ENCODE assay signal across 8 cellular contexts in the genomic region with DNA sequence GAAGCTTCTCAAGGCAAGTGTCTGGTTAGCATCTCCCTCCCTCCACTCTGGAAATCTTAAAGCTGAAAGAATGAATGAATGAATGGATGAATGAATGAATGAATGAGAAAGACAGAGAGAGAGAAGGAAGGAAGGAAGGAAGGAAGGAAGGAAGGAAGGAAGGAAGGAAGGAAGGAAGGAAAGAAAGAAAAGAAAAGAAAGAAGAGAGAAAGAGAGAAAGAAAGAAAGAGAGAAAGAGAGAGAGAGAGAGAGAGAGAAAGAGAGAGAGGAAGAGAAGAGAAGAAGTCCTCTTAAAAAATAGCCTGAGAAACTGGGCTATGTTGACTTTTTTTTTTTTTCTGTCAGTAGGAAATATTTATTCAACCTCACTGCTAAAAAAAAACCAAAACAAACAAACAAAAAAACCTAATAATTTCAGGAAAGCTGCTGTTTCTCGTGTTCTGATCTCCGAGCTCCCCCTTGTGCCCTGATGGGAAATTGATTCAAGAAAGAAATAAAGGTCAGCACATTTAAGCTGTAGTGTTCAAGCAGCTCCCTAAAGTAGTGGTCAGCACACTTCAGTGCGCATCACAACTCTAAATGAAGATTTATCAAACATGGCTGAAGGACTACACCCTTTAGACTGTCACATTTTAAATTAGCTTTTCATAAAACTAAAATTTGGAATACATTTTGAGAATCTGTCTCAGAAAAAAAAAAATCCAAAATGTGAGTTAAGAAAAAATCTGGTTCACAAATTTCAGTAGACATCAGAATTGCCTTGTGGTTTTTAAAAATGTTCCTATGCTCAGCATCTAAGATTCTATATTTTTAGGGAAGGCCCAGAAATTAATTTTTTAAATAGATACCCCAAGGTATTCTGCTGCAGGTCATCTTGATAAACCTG.
A peak's percentile ranks its signal among the peaks of the same experiment; 100 is the strongest.
DNase-seq lines count a peak whose midpoint lies in the region; ATAC-seq, FAIRE-seq and TF ChIP-seq lines count a peak whose summit lies in the region.

No MANE protein-coding gene starts in this region.

- peaks cover 22% of the 10 kb centered on the region for H3K27me3 Mint-ChIP-seq in MCF 10A (ENCODE audit: insufficient read depth, unreplicated experiment)

- H3K27ac ChIP-seq in breast epithelium (no peak overlapping the region), tibial artery (no peak overlapping the region)

- H3K4me1 ChIP-seq in breast epithelium: no peaks in the 10 kb centered on the region
- H3K4me1 ChIP-seq in tibial artery: no peaks in the 10 kb centered on the region

- H3K4me1 Mint-ChIP-seq in MCF 10A (ENCODE audit: insufficient read depth, unreplicated experiment): no peaks in the 10 kb centered on the region

- peak; percentile 60 for TF ChIP-seq CTCF in MCF 10A (IDR thresholded peaks at IDR 0.05; ENCODE audit: unreplicated experiment)
- TF ChIP-seq CTCF in breast epithelium (IDR thresholded peaks at IDR 0.05): peak in 1 of 3 donors; percentile 14
- TF ChIP-seq CTCF in tibial artery (IDR thresholded peaks at IDR 0.05): peak; percentile 27 to 29

- peaks cover 7% of the 10 kb centered on the region for H3K36me3 Mint-ChIP-seq in MCF 10A (ENCODE audit: insufficient read depth, unreplicated experiment)

- POLR2A ChIA-PET in MCF 10A (lab: Yijun Ruan, JAX): interaction anchor here (0.7 kb wide), 2 partner anchors 10 to 987 kb away, joined by 3 read pairs; no protein-coding TSS in a partner anchor

- intact Hi-C loops in MCF 10A (cut with micrococcal nuclease): loop anchor here (2.0 to 5.0 kb wide), 2 partner anchors 438 to 1014 kb away; no protein-coding TSS in a partner anchor
- intact Hi-C loops in breast epithelium (cut with DNase I; ENCODE audit: low total_unique reads): no loop called here
- intact Hi-C loops in tibial artery (cut with DNase I; ENCODE audit: low total_unique reads): no loop called here

- no peaks in the 10 kb centered on the region for H3K36me3 ChIP-seq in breast epithelium
- no peaks in the 10 kb centered on the region for H3K36me3 ChIP-seq in tibial artery

- no peaks in the 10 kb centered on the region for H3K9me3 Mint-ChIP-seq in MCF 10A (ENCODE audit: unreplicated experiment)

- no TSS peak for BruUV-seq in MCF 10A (replicated peaks; lab: Mats Ljungman, UMichigan)

- H3K9me3 ChIP-seq in breast epithelium (no peaks in the 10 kb centered on the region), tibial artery (no peaks in the 10 kb centered on the region)

- no peak overlapping the region for H3K4me3 ChIP-seq in breast epithelium
- no peak overlapping the region for H3K4me3 ChIP-seq in tibial artery

- ATAC-seq in HG02884 (IDR thresholded peaks at IDR 0.05; ENCODE audit: unreplicated experiment): peak; percentile 66
- ATAC-seq in HG03175 (IDR thresholded peaks at IDR 0.05; ENCODE audit: unreplicated experiment): no peak

- peak overlapping the region; percentile 49 for H3K27ac Mint-ChIP-seq in MCF 10A (ENCODE audit: low read depth, unreplicated experiment)

- CTCF ChIA-PET in MCF 10A (lab: Yijun Ruan, JAX): interaction anchor here (0.5 to 2.6 kb wide), 29 partner anchors 8 to 1864 kb away, joined by 3 to 11 read pairs (median 4); a partner anchor contains a TSS

- no peak for TF ChIP-seq POLR2A in breast epithelium (IDR thresholded peaks at IDR 0.05)

- DNase-seq in MCF 10A (ENCODE audit: unreplicated experiment): peak; percentile 35
- DNase-seq in breast epithelium (ENCODE audit: low spot score in 2 of 2): no peak
- DNase-seq in RKO (ENCODE audit: low spot score): peak; percentile 48
- peak in 1 of 2 donors; percentile 3 for DNase-seq in frontal cortex (ENCODE audit: low spot score in 2 of 2)
- no peak for DNase-seq in tibial artery
- no peak for DNase-seq in stimulated activated CD4-positive, alpha-beta T cell treated with anti-CD3 and anti-CD28 coated beads, Interleukin-2, amount 100 ng/mL, for 48 hours

- FAIRE-seq in frontal cortex (lab: Jason Lieb, UNC): peak; percentile 81

- no peak overlapping the region for H3K4me3 Mint-ChIP-seq in MCF 10A (ENCODE audit: unreplicated experiment)

- H3K27me3 ChIP-seq in breast epithelium (no peaks in the 10 kb centered on the region), tibial artery (no peaks in the 10 kb centered on the region)

Comparison
In these comparisons a context has a peak if more than half of its experiments do, and no peak if none do; other contexts are left out.
1. DNase-seq: peak in MCF 10A (single experiment) and RKO (single experiment); none in breast epithelium (0 of 2), tibial artery (0 of 2) and stimulated activated CD4-positive, alpha-beta T cell treated with anti-CD3 and anti-CD28 coated beads, Interleukin-2, amount 100 ng/mL, for 48 hours (0 of 2).